Comparison of ENCODE assay signal across 8 cellular contexts in the genomic region with DNA sequence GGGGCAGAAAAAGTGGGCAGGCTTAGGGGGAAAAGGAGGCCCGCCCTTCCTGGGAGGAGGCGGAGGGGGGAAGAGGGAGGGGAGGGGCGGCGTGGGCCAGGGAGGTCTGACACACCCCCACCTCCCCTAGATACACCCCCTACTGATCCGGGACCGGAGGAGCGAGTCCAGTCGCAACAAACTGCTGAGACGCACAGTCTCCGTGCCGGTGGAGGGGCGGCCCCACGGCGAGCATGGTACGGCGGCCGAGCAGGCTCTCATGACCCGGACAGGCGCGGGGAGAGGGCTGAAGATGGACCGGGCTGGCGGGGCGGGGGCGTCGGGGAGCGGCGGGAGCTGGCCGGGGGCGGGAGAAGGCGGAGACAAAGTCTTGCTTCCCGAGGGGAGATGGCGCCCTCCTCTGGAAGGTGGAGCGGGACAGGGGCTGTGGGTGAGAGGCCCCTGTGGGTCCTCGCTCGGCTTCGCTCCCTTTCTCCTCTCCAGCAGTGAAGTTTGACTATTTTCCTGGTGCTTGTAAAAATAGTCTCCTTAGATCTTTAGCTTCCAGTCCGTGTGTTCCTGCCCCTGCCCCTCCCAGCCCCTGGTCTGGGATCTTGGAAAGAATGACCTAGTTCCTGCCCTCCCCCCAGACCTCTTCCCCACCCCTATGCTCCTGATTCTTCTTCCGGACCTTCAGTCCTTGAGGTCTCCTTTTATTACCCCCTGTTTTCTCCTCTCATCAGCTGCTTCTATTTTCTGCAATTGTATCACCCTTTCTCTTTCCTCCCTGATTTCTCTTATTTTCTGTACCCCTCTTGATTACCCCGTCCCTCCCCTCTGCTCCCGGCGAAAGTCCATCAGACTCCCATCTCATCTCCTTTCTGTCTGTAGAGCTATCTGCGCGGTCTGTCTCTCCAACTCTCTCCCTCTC. TPM values are rescaled to one million over a fixed set of nuclear protein-coding genes. Genes with fewer than 3 reads are reported as not detected.
DNase-seq lines count a peak whose midpoint lies in the region; ATAC-seq and TF ChIP-seq lines count a peak whose summit lies in the region.

No MANE protein-coding gene starts in this region.

- H3K9me3 ChIP-seq in DOHH2 (ENCODE audit: control insufficient read depth, insufficient read depth, low read length) (no peaks in the 10 kb centered on the region), colonic mucosa (no peaks in the 10 kb centered on the region)

- ATAC-seq in HG02571 (IDR thresholded peaks at IDR 0.05; ENCODE audit: unreplicated experiment), result peak; percentile 55

- H3K9ac ChIP-seq in colonic mucosa (ENCODE audit: low read depth in 2 of 2, low read length in 2 of 2), result peak overlapping the region; percentile 84 to 85

- peak overlapping the region; percentile 91 for H3K27ac ChIP-seq in DOHH2 (ENCODE audit: low read depth, low read length)
- peak overlapping the region; percentile 80 for H3K27ac ChIP-seq in colonic mucosa

- H3K4me3 ChIP-seq in DOHH2 (ENCODE audit: low read length) (peak overlapping the region; percentile 81), colonic mucosa (peak overlapping the region; percentile 47)

- DNase-seq in NCI-H446 (lab: John Stamatoyannopoulos, UW) (peak; percentile 50 to 64), colonic mucosa (peak; percentile 90), left kidney (ENCODE audit: low read depth, low spot score) (peak; percentile 94), NCI-H2107 treated with DMSO at 0.1 percent for 48 hours (lab: John Stamatoyannopoulos, UW; ENCODE audit: unreplicated experiment) (no peak)
- peak; percentile 93 for DNase-seq in activated CD4-positive, alpha-beta T cell treated with anti-CD3 and anti-CD28 coated beads, Interleukin-2, amount 10 ng/mL, durations not matched to agents 24 days and 14 days
- peak; percentile 81 to 88 for DNase-seq in stimulated activated CD4-positive, alpha-beta T cell treated with anti-CD3 and anti-CD28 coated beads, Interleukin-2, amount 100 ng/mL, for 24 hours

- H3K9me3 Mint-ChIP-seq in activated CD4-positive, alpha-beta T cell treated with anti-CD3 and anti-CD28 coated beads, Interleukin-2, amount 10 ng/mL, durations not matched to agents 24 days and 14 days, result no peaks in the 10 kb centered on the region

- peaks cover 37% of the 10 kb centered on the region for H3F3A ChIP-seq in DOHH2 (ENCODE audit: control insufficient read depth, insufficient read depth)

- peak overlapping the region; percentile 98 for H3K27ac Mint-ChIP-seq in activated CD4-positive, alpha-beta T cell treated with anti-CD3 and anti-CD28 coated beads, Interleukin-2, amount 10 ng/mL, durations not matched to agents 24 days and 14 days

- intact Hi-C loops in activated CD4-positive, alpha-beta T cell treated with anti-CD3 and anti-CD28 coated beads, Interleukin-2, amount 10 ng/mL, durations not matched to agents 24 days and 14 days (cut with micrococcal nuclease), result loop anchor here (1.0 to 5.0 kb wide), 4 partner anchors 8 to 129 kb away; a partner anchor contains a TSS
- intact Hi-C loops in colonic mucosa (cut with DNase I), result no loop called here

- peaks cover 29% of the 10 kb centered on the region for H3K36me3 Mint-ChIP-seq in activated CD4-positive, alpha-beta T cell treated with anti-CD3 and anti-CD28 coated beads, Interleukin-2, amount 10 ng/mL, durations not matched to agents 24 days and 14 days (ENCODE audit: low read depth)

- no peaks in the 10 kb centered on the region for H3K36me3 ChIP-seq in DOHH2 (ENCODE audit: control insufficient read depth, low read length)
- H3K36me3 ChIP-seq in colonic mucosa, result no peaks in the 10 kb centered on the region

- TF ChIP-seq CTCF in DOHH2 (IDR thresholded peaks at IDR 0.05; ENCODE audit: low read depth, low read length, poor library complexity, severe bottlenecking) (peak; percentile 72), colonic mucosa (IDR thresholded peaks at IDR 0.05) (peak; percentile 41)

- H3K27me3 ChIP-seq in DOHH2 (ENCODE audit: control insufficient read depth, low read length) (peaks cover 5% of the 10 kb centered on the region; the same call in 1 of the 2 replicates), colonic mucosa (no peaks in the 10 kb centered on the region)

- no peaks in the 10 kb centered on the region for H3K27me3 Mint-ChIP-seq in activated CD4-positive, alpha-beta T cell treated with anti-CD3 and anti-CD28 coated beads, Interleukin-2, amount 10 ng/mL, durations not matched to agents 24 days and 14 days

- H3K4me1 ChIP-seq in DOHH2 (ENCODE audit: control insufficient read depth, low read length) (peaks cover 46% of the 10 kb centered on the region), colonic mucosa (peaks cover 7% of the 10 kb centered on the region)

- H3K4me2 ChIP-seq in DOHH2 (ENCODE audit: low read length), result peak overlapping the region; percentile 93

- no peaks in the 10 kb centered on the region for H4K20me1 ChIP-seq in DOHH2 (ENCODE audit: control insufficient read depth, insufficient read depth, low read depth, low read length)

- H3K9me2 ChIP-seq in DOHH2 (replicated peaks; ENCODE audit: control insufficient read depth, low read length), result no peaks in the 10 kb centered on the region

- H3K4me3 Mint-ChIP-seq in activated CD4-positive, alpha-beta T cell treated with anti-CD3 and anti-CD28 coated beads, Interleukin-2, amount 10 ng/mL, durations not matched to agents 24 days and 14 days, result peak overlapping the region; percentile 92

- H3K4me1 Mint-ChIP-seq in activated CD4-positive, alpha-beta T cell treated with anti-CD3 and anti-CD28 coated beads, Interleukin-2, amount 10 ng/mL, durations not matched to agents 24 days and 14 days, result peaks cover 78% of the 10 kb centered on the region

- peaks cover 44% of the 10 kb centered on the region for H3K79me2 ChIP-seq in DOHH2 (ENCODE audit: control insufficient read depth, low read length)

RNA-seq across cellular contexts. Expression of a gene that starts 6.1 kb away (rescaled TPM):
- total RNA-seq in activated CD4-positive, alpha-beta T cell treated with anti-CD3 and anti-CD28 coated beads, Interleukin-2, amount 10 ng/mL, durations not matched to agents 24 days and 14 days, result 41.5 and 44.6 TPM in 2 replicates
- total RNA-seq in colonic mucosa, result 10 to 100 TPM in 1 of 2 donors, 1 to 10 TPM in 1; 5.3 to 10.4 TPM

RNA-seq across cellular contexts. Expression of a gene that starts 8.0 kb away (rescaled TPM):
- 120 and 124 TPM in 2 replicates for total RNA-seq in activated CD4-positive, alpha-beta T cell treated with anti-CD3 and anti-CD28 coated beads, Interleukin-2, amount 10 ng/mL, durations not matched to agents 24 days and 14 days
- 100 to 1,000 TPM; 145 to 172 TPM for total RNA-seq in colonic mucosa

RNA-seq across cellular contexts. Expression of a gene that starts 15.1 kb away (rescaled TPM):
- total RNA-seq in activated CD4-positive, alpha-beta T cell treated with anti-CD3 and anti-CD28 coated beads, Interleukin-2, amount 10 ng/mL, durations not matched to agents 24 days and 14 days, result 29.5 and 33.6 TPM in 2 replicates
- 10 to 100 TPM; 21.9 to 39.5 TPM for total RNA-seq in colonic mucosa

RNA-seq across cellular contexts. Expression of a gene that starts 28.5 kb away (rescaled TPM):
- 14.2 and 14.5 TPM in 2 replicates for total RNA-seq in activated CD4-positive, alpha-beta T cell treated with anti-CD3 and anti-CD28 coated beads, Interleukin-2, amount 10 ng/mL, durations not matched to agents 24 days and 14 days
- 1 to 10 TPM; 4.8 to 8.1 TPM for total RNA-seq in colonic mucosa

RNA-seq across cellular contexts. Expression of a gene that starts 34.3 kb away (rescaled TPM):
- total RNA-seq in activated CD4-positive, alpha-beta T cell treated with anti-CD3 and anti-CD28 coated beads, Interleukin-2, amount 10 ng/mL, durations not matched to agents 24 days and 14 days, result 64.9 and 66.5 TPM in 2 replicates
- 10 to 100 TPM; 15.8 to 74.6 TPM for total RNA-seq in colonic mucosa
